Comparison of ENCODE assay signal across 2 cellular contexts in the genomic region with DNA sequence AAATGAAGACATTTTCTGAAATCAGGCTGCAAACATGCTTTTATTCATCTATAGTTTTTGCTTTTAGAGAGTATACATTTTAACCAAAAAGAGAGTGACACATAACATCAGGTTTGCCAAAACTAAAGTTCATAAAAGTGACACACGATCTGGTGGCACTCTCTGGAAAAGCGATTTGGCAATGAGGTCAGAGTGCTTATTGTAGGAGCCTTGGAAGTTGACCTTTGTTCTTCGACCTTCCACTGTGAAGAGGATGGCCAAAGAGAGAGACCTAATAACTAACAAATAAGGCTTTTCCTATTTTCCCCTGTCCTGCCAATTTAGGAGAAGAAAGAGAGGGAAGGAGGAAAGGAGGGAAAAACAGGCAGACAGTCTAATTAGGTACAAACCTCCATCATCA.
TF ChIP-seq lines count a peak whose summit lies in the region.

No MANE protein-coding gene starts in this region.

TF ChIP-seq in K562, 482 proteins besides CTCF, POLR2A, EP300 and RAD21 (continued from another document):
- TF ChIP-seq NBN (IDR thresholded peaks at IDR 0.05; ENCODE audit: low read depth) (no peak), EZH2 (IDR thresholded peaks at IDR 0.05; ENCODE audit: borderline replicate concordance, low read depth, low read length) (no peak), PCBP1 (IDR thresholded peaks at IDR 0.05; ENCODE audit: low read depth, low read length, poor library complexity, severe bottlenecking) (no peak), ZNF165 (CRISPR knock-in tag; IDR thresholded peaks at IDR 0.05; ENCODE audit: borderline replicate concordance) (no peak), POLR2AphosphoS5 (IDR thresholded peaks at IDR 0.05; ENCODE audit: control insufficient read depth, insufficient read depth, low read depth, low read length) (no peak), TBL1XR1 (IDR thresholded peaks at IDR 0.05; ENCODE audit: low read length in 2 of 2) (no peak), RBM22 (IDR thresholded peaks at IDR 0.05; ENCODE audit: low read depth, low read length, poor library complexity, severe bottlenecking) (no peak), ETS2 (tag; IDR thresholded peaks at IDR 0.05; ENCODE audit: borderline replicate concordance, poor library complexity, severe bottlenecking) (no peak), WHSC1 (IDR thresholded peaks at IDR 0.05; ENCODE audit: low read length) (no peak), GATA2 (CRISPR knock-in tag; IDR thresholded peaks at IDR 0.05) (no peak)
- TF ChIP-seq, protein P1, sequence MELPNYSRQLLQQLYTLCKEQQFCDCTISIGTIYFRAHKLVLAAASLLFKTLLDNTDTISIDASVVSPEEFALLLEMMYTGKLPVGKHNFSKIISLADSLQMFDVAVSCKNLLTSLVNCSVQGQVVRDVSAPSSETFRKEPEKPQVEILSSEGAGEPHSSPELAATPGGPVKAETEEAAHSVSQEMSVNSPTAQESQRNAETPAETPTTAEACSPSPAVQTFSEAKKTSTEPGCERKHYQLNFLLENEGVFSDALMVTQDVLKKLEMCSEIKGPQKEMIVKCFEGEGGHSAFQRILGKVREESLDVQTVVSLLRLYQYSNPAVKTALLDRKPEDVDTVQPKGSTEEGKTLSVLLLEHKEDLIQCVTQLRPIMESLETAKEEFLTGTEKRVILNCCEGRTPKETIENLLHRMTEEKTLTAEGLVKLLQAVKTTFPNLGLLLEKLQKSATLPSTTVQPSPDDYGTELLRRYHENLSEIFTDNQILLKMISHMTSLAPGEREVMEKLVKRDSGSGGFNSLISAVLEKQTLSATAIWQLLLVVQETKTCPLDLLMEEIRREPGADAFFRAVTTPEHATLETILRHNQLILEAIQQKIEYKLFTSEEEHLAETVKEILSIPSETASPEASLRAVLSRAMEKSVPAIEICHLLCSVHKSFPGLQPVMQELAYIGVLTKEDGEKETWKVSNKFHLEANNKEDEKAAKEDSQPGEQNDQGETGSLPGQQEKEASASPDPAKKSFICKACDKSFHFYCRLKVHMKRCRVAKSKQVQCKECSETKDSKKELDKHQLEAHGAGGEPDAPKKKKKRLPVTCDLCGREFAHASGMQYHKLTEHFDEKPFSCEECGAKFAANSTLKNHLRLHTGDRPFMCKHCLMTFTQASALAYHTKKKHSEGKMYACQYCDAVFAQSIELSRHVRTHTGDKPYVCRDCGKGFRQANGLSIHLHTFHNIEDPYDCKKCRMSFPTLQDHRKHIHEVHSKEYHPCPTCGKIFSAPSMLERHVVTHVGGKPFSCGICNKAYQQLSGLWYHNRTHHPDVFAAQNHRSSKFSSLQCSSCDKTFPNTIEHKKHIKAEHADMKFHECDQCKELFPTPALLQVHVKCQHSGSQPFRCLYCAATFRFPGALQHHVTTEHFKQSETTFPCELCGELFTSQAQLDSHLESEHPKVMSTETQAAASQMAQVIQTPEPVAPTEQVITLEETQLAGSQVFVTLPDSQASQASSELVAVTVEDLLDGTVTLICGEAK (IDR thresholded peaks at IDR 0.05): no peak
- TF ChIP-seq, protein P1 (CRISPR knock-in tag; IDR thresholded peaks at IDR 0.05): no peak
- TF ChIP-seq, protein P2, sequence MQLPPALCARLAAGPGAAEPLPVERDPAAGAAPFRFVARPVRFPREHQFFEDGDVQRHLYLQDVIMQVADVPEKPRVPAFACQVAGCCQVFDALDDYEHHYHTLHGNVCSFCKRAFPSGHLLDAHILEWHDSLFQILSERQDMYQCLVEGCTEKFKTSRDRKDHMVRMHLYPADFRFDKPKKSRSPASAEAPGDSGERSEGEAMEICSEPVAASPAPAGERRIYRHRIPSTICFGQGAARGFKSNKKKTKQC (CRISPR knock-in tag; IDR thresholded peaks at IDR 0.05): no peak

TF ChIP-seq in liver, 16 proteins besides CTCF, POLR2A, EP300 and RAD21 (continued from another document):
- TF ChIP-seq GABPA (IDR thresholded peaks at IDR 0.05 in 1 of 2, conservative IDR thresholded peaks at IDR 0.05 in 1 of 2): no peak
- TF ChIP-seq, protein P3, sequence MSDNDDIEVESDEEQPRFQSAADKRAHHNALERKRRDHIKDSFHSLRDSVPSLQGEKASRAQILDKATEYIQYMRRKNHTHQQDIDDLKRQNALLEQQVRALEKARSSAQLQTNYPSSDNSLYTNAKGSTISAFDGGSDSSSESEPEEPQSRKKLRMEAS (IDR thresholded peaks at IDR 0.05): no peak
- TF ChIP-seq YY1 (IDR thresholded peaks at IDR 0.05): no peak
- peak; percentile 24 to 40 for TF ChIP-seq RXRA (IDR thresholded peaks at IDR 0.05)
- TF ChIP-seq TAF1 (conservative IDR thresholded peaks at IDR 0.05): no peak
- TF ChIP-seq HNF4A (conservative IDR thresholded peaks at IDR 0.05): peak; percentile 81 to 87
- TF ChIP-seq FOXA2 (IDR thresholded peaks at IDR 0.05): no peak
- TF ChIP-seq SP1 (IDR thresholded peaks at IDR 0.05): peak; percentile 59
- TF ChIP-seq, protein P4, sequence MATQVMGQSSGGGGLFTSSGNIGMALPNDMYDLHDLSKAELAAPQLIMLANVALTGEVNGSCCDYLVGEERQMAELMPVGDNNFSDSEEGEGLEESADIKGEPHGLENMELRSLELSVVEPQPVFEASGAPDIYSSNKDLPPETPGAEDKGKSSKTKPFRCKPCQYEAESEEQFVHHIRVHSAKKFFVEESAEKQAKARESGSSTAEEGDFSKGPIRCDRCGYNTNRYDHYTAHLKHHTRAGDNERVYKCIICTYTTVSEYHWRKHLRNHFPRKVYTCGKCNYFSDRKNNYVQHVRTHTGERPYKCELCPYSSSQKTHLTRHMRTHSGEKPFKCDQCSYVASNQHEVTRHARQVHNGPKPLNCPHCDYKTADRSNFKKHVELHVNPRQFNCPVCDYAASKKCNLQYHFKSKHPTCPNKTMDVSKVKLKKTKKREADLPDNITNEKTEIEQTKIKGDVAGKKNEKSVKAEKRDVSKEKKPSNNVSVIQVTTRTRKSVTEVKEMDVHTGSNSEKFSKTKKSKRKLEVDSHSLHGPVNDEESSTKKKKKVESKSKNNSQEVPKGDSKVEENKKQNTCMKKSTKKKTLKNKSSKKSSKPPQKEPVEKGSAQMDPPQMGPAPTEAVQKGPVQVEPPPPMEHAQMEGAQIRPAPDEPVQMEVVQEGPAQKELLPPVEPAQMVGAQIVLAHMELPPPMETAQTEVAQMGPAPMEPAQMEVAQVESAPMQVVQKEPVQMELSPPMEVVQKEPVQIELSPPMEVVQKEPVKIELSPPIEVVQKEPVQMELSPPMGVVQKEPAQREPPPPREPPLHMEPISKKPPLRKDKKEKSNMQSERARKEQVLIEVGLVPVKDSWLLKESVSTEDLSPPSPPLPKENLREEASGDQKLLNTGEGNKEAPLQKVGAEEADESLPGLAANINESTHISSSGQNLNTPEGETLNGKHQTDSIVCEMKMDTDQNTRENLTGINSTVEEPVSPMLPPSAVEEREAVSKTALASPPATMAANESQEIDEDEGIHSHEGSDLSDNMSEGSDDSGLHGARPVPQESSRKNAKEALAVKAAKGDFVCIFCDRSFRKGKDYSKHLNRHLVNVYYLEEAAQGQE (IDR thresholded peaks at IDR 0.05): no peak
- TF ChIP-seq, protein P5, sequence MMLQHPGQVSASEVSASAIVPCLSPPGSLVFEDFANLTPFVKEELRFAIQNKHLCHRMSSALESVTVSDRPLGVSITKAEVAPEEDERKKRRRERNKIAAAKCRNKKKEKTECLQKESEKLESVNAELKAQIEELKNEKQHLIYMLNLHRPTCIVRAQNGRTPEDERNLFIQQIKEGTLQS (IDR thresholded peaks at IDR 0.05): no peak
- TF ChIP-seq EGR1 (IDR thresholded peaks at IDR 0.05; ENCODE audit: low read depth in 2 of 2): no peak
- peak; percentile 40 for TF ChIP-seq HNF4G (IDR thresholded peaks at IDR 0.05)
- no peak for TF ChIP-seq FOXA1 (IDR thresholded peaks at IDR 0.05)
- peak; percentile 28 for TF ChIP-seq NR2F2 (IDR thresholded peaks at IDR 0.05)
- TF ChIP-seq, protein P6, sequence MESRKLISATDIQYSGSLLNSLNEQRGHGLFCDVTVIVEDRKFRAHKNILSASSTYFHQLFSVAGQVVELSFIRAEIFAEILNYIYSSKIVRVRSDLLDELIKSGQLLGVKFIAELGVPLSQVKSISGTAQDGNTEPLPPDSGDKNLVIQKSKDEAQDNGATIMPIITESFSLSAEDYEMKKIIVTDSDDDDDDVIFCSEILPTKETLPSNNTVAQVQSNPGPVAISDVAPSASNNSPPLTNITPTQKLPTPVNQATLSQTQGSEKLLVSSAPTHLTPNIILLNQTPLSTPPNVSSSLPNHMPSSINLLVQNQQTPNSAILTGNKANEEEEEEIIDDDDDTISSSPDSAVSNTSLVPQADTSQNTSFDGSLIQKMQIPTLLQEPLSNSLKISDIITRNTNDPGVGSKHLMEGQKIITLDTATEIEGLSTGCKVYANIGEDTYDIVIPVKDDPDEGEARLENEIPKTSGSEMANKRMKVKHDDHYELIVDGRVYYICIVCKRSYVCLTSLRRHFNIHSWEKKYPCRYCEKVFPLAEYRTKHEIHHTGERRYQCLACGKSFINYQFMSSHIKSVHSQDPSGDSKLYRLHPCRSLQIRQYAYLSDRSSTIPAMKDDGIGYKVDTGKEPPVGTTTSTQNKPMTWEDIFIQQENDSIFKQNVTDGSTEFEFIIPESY (IDR thresholded peaks at IDR 0.05): no peak
